9 cellular contexts compared by ENCODE assay signal in the genomic region with DNA sequence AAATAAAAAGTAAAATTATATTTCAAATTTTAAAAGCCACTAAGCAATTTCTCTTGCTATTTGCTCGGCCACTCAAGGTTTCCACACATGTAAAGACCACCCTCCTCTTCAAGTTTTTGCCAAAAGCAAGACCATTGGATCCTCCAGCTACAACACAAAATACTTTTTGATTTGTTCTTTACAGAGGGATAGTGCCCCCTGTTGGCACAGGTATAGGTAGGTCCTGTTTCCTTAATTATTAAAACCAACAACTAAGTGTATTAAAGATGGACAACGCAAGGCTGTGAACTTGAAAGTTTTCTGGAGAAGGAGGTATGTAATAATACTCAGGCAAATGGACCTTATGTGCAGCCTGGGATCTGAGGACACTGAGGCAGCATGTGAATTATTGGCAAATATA. TPM values are rescaled to one million over a fixed set of nuclear protein-coding genes. Genes with fewer than 3 reads are reported as not detected.
DNase-seq lines count a peak whose midpoint lies in the region; ATAC-seq, FAIRE-seq and TF ChIP-seq lines count a peak whose summit lies in the region.
"Had no signal": no experiment of that assay in that cellular context is flagged by ENCODE, and none has a peak within 500 bp of the region (broad histone marks: within the 10 kb centered on the region; RNA-seq: fewer than 3 reads in every experiment).

No MANE protein-coding gene starts in this region.

- no peak overlapping the region for H3K9ac ChIP-seq in fibroblast of lung (ENCODE audit: insufficient read depth, low read length)

- WGBS in right cardiac atrium: 95% methylated on average over 2 of the region's 2 CpGs
- WGBS in upper lobe of left lung, 2 donors: 92% methylated on average over 2 of the region's 2 CpGs

- TF ChIP-seq CTCF in left ventricle myocardium inferior (IDR thresholded peaks at IDR 0.05; ENCODE audit: borderline replicate concordance) (peak; percentile 15), PC-9 (conservative IDR thresholded peaks at IDR 0.05) (peak; percentile 83), fibroblast of lung (conservative IDR thresholded peaks at IDR 0.05 in 1 of 2, IDR thresholded peaks at IDR 0.05 in 1 of 2; ENCODE audit: low read depth in 1 of 2, low read length in 2 of 2) (peak; percentile 37 to 43), upper lobe of left lung (IDR thresholded peaks at IDR 0.05) (peak in 2 of 6 experiments; percentile 10 to 13)

- H3K4me3 ChIP-seq in left ventricle myocardium inferior: no peak overlapping the region
- H3K4me3 ChIP-seq in right cardiac atrium (ENCODE audit: low read length): no peak overlapping the region
- H3K4me3 ChIP-seq in PC-9: no peak overlapping the region
- H3K4me3 ChIP-seq in fibroblast of lung (replicated peaks in 1 of 4; ENCODE audit: control extremely low read depth in 1 of 4, insufficient read depth in 1 of 4, low read depth in 3 of 4, low read length in 4 of 4): no peak overlapping the region
- H3K4me3 ChIP-seq in upper lobe of left lung: no peak overlapping the region

- H3K27ac ChIP-seq in left ventricle myocardium inferior (replicated peaks) (no peak overlapping the region), right cardiac atrium (ENCODE audit: low read length) (no peak overlapping the region), PC-9 (no peak overlapping the region), fibroblast of lung (ENCODE audit: insufficient read depth, low read length) (no peak overlapping the region), upper lobe of left lung (no peak overlapping the region)

- no peak for TF ChIP-seq EP300 in upper lobe of left lung (IDR thresholded peaks at IDR 0.05)

- TF ChIP-seq POLR2A in upper lobe of left lung (IDR thresholded peaks at IDR 0.05): no peak

- CTCF ChIA-PET in PC-9 (lab: Charles Lee): no interaction called here

- H3K36me3 ChIP-seq in left ventricle myocardium inferior (peaks cover 90% of the 10 kb centered on the region), PC-9 (ENCODE audit: low read depth) (peaks cover 52% of the 10 kb centered on the region), fibroblast of lung (ENCODE audit: control insufficient read depth, insufficient read depth, low read length) (peaks cover 8% of the 10 kb centered on the region), upper lobe of left lung (peaks cover 42 to 98% (median 65%) of the 10 kb centered on the region in 4 donors)

- H3K9me2 ChIP-seq in PC-9 (ENCODE audit: insufficient read depth): no peaks in the 10 kb centered on the region

- no peak for DNase-seq in left ventricle myocardium inferior
- DNase-seq in right cardiac atrium: no peak
- DNase-seq in PC-9: no peak
- peak in 1 of 2 donors; percentile 38 for DNase-seq in fibroblast of lung (ENCODE audit: low read depth in 2 of 2)
- peak; percentile 32 for DNase-seq in urothelium cell line (ENCODE audit: low spot score)
- no peak for DNase-seq in NCI-H446 (lab: John Stamatoyannopoulos, UW)
- DNase-seq in upper lobe of left lung: no peak
- no peak for DNase-seq in cerebellar nuclear complex (lab: John Stamatoyannopoulos, UW)
- DNase-seq: amygdala had no signal

- intact Hi-C loops in left ventricle myocardium inferior (cut with micrococcal nuclease) (no loop called here), right cardiac atrium (cut with DNase I) (no loop called here), PC-9 (cut with micrococcal nuclease; ENCODE audit: unreplicated experiment) (loop anchor here (1.0 kb wide), 1 partner anchor 169 kb away; no protein-coding TSS in a partner anchor)

- POLR2A ChIA-PET in PC-9 (lab: Charles Lee; ENCODE audit: unreplicated experiment): no interaction called here

- no peaks in the 10 kb centered on the region; the same call in 1 of the 2 replicates for H3K79me2 ChIP-seq in PC-9 (ENCODE audit: low read depth)
- H3K79me2 ChIP-seq in fibroblast of lung (ENCODE audit: control insufficient read depth, insufficient read depth, low read length): no peaks in the 10 kb centered on the region

- no peaks in the 10 kb centered on the region for H3K27me3 ChIP-seq in left ventricle myocardium inferior (ENCODE audit: low read depth)
- H3K27me3 ChIP-seq in right cardiac atrium (ENCODE audit: control insufficient read depth, insufficient read depth): no peaks in the 10 kb centered on the region
- no peaks in the 10 kb centered on the region for H3K27me3 ChIP-seq in PC-9 (ENCODE audit: insufficient read depth, low read depth)
- no peaks in the 10 kb centered on the region for H3K27me3 ChIP-seq in fibroblast of lung (ENCODE audit: control insufficient read depth, insufficient read depth, low read length)
- H3K27me3 ChIP-seq in upper lobe of left lung: no peaks in the 10 kb centered on the region

- H3K4me1 ChIP-seq in left ventricle myocardium inferior: no peaks in the 10 kb centered on the region
- no peaks in the 10 kb centered on the region for H3K4me1 ChIP-seq in right cardiac atrium (ENCODE audit: control insufficient read depth, insufficient read depth, low read length)
- H3K4me1 ChIP-seq in PC-9 (replicated peaks; ENCODE audit: insufficient read depth): no peaks in the 10 kb centered on the region
- no peaks in the 10 kb centered on the region for H3K4me1 ChIP-seq in fibroblast of lung (ENCODE audit: control insufficient read depth, extremely low read depth, insufficient read depth, low read length)
- H3K4me1 ChIP-seq in upper lobe of left lung: no peaks in the 10 kb centered on the region

- ATAC-seq in right cardiac atrium (no peak), upper lobe of left lung (ENCODE audit: low FRiP score in 2 of 2) (no peak)

- peaks cover 5% of the 10 kb centered on the region; the same call in 1 of the 2 replicates for H4K20me1 ChIP-seq in PC-9 (ENCODE audit: insufficient read depth)
- no peaks in the 10 kb centered on the region for H4K20me1 ChIP-seq in fibroblast of lung (ENCODE audit: control insufficient read depth, extremely low read depth, insufficient read depth, low read length)

- no peak for FAIRE-seq in urothelium cell line (lab: Jason Lieb, UNC)

- H3K9me3 ChIP-seq in left ventricle myocardium inferior (replicated peaks): no peaks in the 10 kb centered on the region
- H3K9me3 ChIP-seq in right cardiac atrium (ENCODE audit: control insufficient read depth, low read length): no peaks in the 10 kb centered on the region
- no peaks in the 10 kb centered on the region for H3K9me3 ChIP-seq in PC-9 (ENCODE audit: insufficient read depth, low read depth)
- no peaks in the 10 kb centered on the region for H3K9me3 ChIP-seq in fibroblast of lung (ENCODE audit: control insufficient read depth, insufficient read depth, low read depth, low read length)
- H3K9me3 ChIP-seq in upper lobe of left lung: no peaks in the 10 kb centered on the region

- H3K4me2 ChIP-seq in PC-9 (no peak overlapping the region), fibroblast of lung (ENCODE audit: extremely low read depth, insufficient read depth, low read length) (no peak overlapping the region)

- no peak overlapping the region for H2AFZ ChIP-seq in PC-9
- H2AFZ ChIP-seq in fibroblast of lung (ENCODE audit: low read length): no peak overlapping the region

- H3F3A ChIP-seq in PC-9 (ENCODE audit: insufficient read depth, low read depth): peaks cover 16% of the 10 kb centered on the region; the same call in 1 of the 2 replicates

- no TSS peak for BruUV-seq in PC-9 (replicated peaks; lab: Mats Ljungman, UMichigan)

RNA-seq across cellular contexts. Expression of a gene that starts 23.8 kb away (rescaled TPM):
- 185 TPM for total RNA-seq in left ventricle myocardium inferior
- 100 to 1,000 TPM; 110 to 131 (median 126) TPM for total RNA-seq in right cardiac atrium
- polyA plus RNA-seq in right cardiac atrium: 139 TPM
- 62.7 and 67.9 TPM in 2 replicates for total RNA-seq in PC-9 (2021)
- 95.5 and 120 TPM in 2 replicates for total RNA-seq in fibroblast of lung
- 90.0 and 91.5 TPM in 2 replicates for polyA plus RNA-seq in fibroblast of lung
- 67.0 and 77.3 TPM in 2 replicates for polyA plus RNA-seq in fibroblast of lung (2012)
- polyA minus RNA-seq in fibroblast of lung (ENCODE audit: low replicate concordance): 28.3 and 31.7 TPM in 2 replicates
- 100 to 1,000 TPM in 1 of 6 donors, 10 to 100 TPM in 5; 57.6 to 145 (median 79.7) TPM for total RNA-seq in upper lobe of left lung

RNA-seq across cellular contexts. Expression of a gene that starts 24.3 kb away (rescaled TPM):
- 92.7 TPM for total RNA-seq in left ventricle myocardium inferior
- total RNA-seq in right cardiac atrium: 10 to 100 TPM; 71.3 to 91.3 (median 84.6) TPM
- 57.2 TPM for polyA plus RNA-seq in right cardiac atrium
- total RNA-seq in PC-9 (2021): 144 and 146 TPM in 2 replicates
- 152 and 180 TPM in 2 replicates for total RNA-seq in fibroblast of lung
- polyA plus RNA-seq in fibroblast of lung: 182 and 222 TPM in 2 replicates
- polyA plus RNA-seq in fibroblast of lung (2012): 164 and 207 TPM in 2 replicates
- 17.0 and 24.3 TPM in 2 replicates for polyA minus RNA-seq in fibroblast of lung (ENCODE audit: low replicate concordance)
- 10 to 100 TPM; 10.3 to 88.2 (median 66.4) TPM for total RNA-seq in upper lobe of left lung
